In the genomic region with DNA sequence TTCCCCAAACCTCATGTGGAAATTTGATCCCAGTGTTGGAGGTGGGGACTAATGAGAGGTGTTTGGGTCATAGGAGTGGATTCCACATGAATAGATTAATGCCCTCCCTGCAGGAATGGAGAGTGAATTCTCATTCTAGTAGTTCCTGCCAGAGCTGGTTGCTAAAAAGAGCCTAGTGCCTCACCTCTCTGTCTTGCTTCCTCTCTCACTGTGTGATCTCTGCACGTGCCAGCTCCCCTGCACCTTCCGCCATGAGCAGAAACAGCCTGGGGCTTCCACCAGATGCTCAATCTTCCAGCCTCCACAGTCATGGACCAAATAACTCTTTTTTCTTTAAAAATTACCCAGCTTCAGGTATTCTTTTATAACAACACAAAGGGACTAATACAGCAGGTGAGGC, we compare ENCODE assay signal across 23 cellular contexts.
"Had no signal": no experiment of that assay in that cellular context is flagged by ENCODE, and none has a peak within 500 bp of the region (broad histone marks: within the 10 kb centered on the region; RNA-seq: fewer than 3 reads in every experiment).

No MANE protein-coding gene starts in this region.

- H3K4me1 ChIP-seq: gastrocnemius medialis, left lung, right lobe of liver had no signal

- ATAC-seq: activated CD8-positive, alpha-beta T cell treated with anti-CD3 and anti-CD28 coated beads for 36 hours; activated naive CD8-positive, alpha-beta T cell treated with anti-CD3 and anti-CD28 coated beads, Interleukin-2, amount 50 U/mL, for 24 hours; gastrocnemius medialis; left lung; mucosa of descending colon; natural killer cell treated with Interleukin-12 subunit alpha and Interleukin-12 subunit beta and Interleukin-15 and Interleukin-18, amount 100 ng/mL, for 72 hours; right lobe of liver had no signal

- H3K27me3 ChIP-seq: right lobe of liver, tibial nerve had no signal

- H3K27ac Mint-ChIP-seq: activated CD8-positive, alpha-beta T cell treated with anti-CD3 and anti-CD28 coated beads for 36 hours; activated naive CD4-positive, alpha-beta T cell treated with anti-CD3 and anti-CD28 coated beads, Interleukin-2, amount 50 U/mL, for 24 hours; activated naive CD8-positive, alpha-beta T cell treated with anti-CD3 and anti-CD28 coated beads, Interleukin-2, amount 50 U/mL, for 24 hours; activated T-helper 2 cell treated with anti-CD3 and anti-CD28 coated beads, Interferon-gamma antibody, Interleukin-2, Interleukin-4, amounts not matched to agents 10 μg/mL and 5 μg/mL and 100 μg/mL, durations not matched to agents 14 hours and 24 hours and 36 hours; natural killer cell treated with Interleukin-12 subunit alpha and Interleukin-12 subunit beta and Interleukin-15 and Interleukin-18, amount 100 ng/mL, for 72 hours had no signal

- H3K4me3 ChIP-seq: coronary artery, dorsolateral prefrontal cortex, gastrocnemius medialis, left lung, mucosa of descending colon, right lobe of liver, tibial nerve had no signal

- H3K4me1 Mint-ChIP-seq: activated naive CD4-positive, alpha-beta T cell treated with anti-CD3 and anti-CD28 coated beads, Interleukin-2, amount 50 U/mL, for 24 hours; activated naive CD8-positive, alpha-beta T cell treated with anti-CD3 and anti-CD28 coated beads, Interleukin-2, amount 50 U/mL, for 24 hours had no signal

- H3K9me3 Mint-ChIP-seq: activated CD8-positive, alpha-beta T cell treated with anti-CD3 and anti-CD28 coated beads for 36 hours; activated naive CD4-positive, alpha-beta T cell treated with anti-CD3 and anti-CD28 coated beads, Interleukin-2, amount 50 U/mL, for 24 hours; activated naive CD8-positive, alpha-beta T cell treated with anti-CD3 and anti-CD28 coated beads, Interleukin-2, amount 50 U/mL, for 24 hours; activated T-helper 2 cell treated with anti-CD3 and anti-CD28 coated beads, Interferon-gamma antibody, Interleukin-2, Interleukin-4, amounts not matched to agents 10 μg/mL and 5 μg/mL and 100 μg/mL, durations not matched to agents 14 hours and 24 hours and 36 hours; natural killer cell treated with Interleukin-12 subunit alpha and Interleukin-12 subunit beta and Interleukin-15 and Interleukin-18, amount 100 ng/mL, for 72 hours had no signal

- H3K9me3 ChIP-seq: gastrocnemius medialis, left lung, mucosa of descending colon, right lobe of liver, tibial nerve had no signal

- H3K36me3 ChIP-seq: gastrocnemius medialis, left lung, right lobe of liver, tibial nerve had no signal

- DNase-seq: activated CD4-positive, alpha-beta T cell treated with anti-CD3 and anti-CD28 coated beads, Interleukin-2, amount 50 U/mL, for 1 hour; activated CD8-positive, alpha-beta T cell treated with anti-CD3 and anti-CD28 coated beads for 36 hours; activated naive CD8-positive, alpha-beta T cell treated with anti-CD3 and anti-CD28 coated beads, Interleukin-2, amount 50 U/mL, for 24 hours; activated T-cell treated with anti-CD3 and anti-CD28 coated beads, Interleukin-2, amount 50 U/mL, for 48 hours; amygdala; central memory CD4-positive, alpha-beta T cell; effector memory CD4-positive, alpha-beta T cell; gastrocnemius medialis; hypothalamus; kidney glomerular epithelial cell; left lung; mucosa of descending colon; posterior cingulate gyrus; right lobe of liver; stimulated activated CD4-positive, alpha-beta T cell treated with anti-CD3 and anti-CD28 coated beads, Interleukin-2, amount 100 ng/mL, for 48 hours; stimulated activated naive CD4-positive, alpha-beta T cell treated with Interleukin-2 at 50 U/mL for 16 hours; T-helper 2 cell had no signal

- H3K4me3 Mint-ChIP-seq: activated CD8-positive, alpha-beta T cell treated with anti-CD3 and anti-CD28 coated beads for 36 hours; activated naive CD4-positive, alpha-beta T cell treated with anti-CD3 and anti-CD28 coated beads, Interleukin-2, amount 50 U/mL, for 24 hours; activated naive CD8-positive, alpha-beta T cell treated with anti-CD3 and anti-CD28 coated beads, Interleukin-2, amount 50 U/mL, for 24 hours; natural killer cell treated with Interleukin-12 subunit alpha and Interleukin-12 subunit beta and Interleukin-15 and Interleukin-18, amount 100 ng/mL, for 72 hours had no signal

- H3K27ac ChIP-seq: coronary artery, dorsolateral prefrontal cortex, gastrocnemius medialis, left lung, right lobe of liver, tibial nerve had no signal

- H3K36me3 Mint-ChIP-seq: activated naive CD4-positive, alpha-beta T cell treated with anti-CD3 and anti-CD28 coated beads, Interleukin-2, amount 50 U/mL, for 24 hours; natural killer cell treated with Interleukin-12 subunit alpha and Interleukin-12 subunit beta and Interleukin-15 and Interleukin-18, amount 100 ng/mL, for 72 hours had no signal
